In genomic region chr5:76325876-76326491, GRCh38 we compare ENCODE assay signal across 8 cellular contexts.
A peak's percentile ranks its signal among the peaks of the same experiment; 100 is the strongest.
DNase-seq lines count a peak whose midpoint lies in the region; ATAC-seq lines count a peak whose summit lies in the region.

No MANE protein-coding gene starts in this region.

- POLR2A ChIA-PET in activated CD4-positive, alpha-beta T cell treated with anti-CD3 and anti-CD28 coated beads for 36 hours (lab: Charles Lee): no interaction called here
- POLR2A ChIA-PET in activated CD8-positive, alpha-beta T cell treated with anti-CD3 and anti-CD28 coated beads, Interleukin-2, amount 10 ng/mL, durations not matched to agents 7 days and 5 days (lab: Charles Lee): interaction anchor here (0.6 to 3.4 kb wide), 8 partner anchors 9 to 221 kb away, joined by 3 to 22 read pairs (median 4); partner anchors contain the start of gene IQGAP2

- peaks cover 36% of the 10 kb centered on the region for H3K4me1 ChIP-seq in iPS-20b (ENCODE audit: insufficient read depth, low read length)

- H3K36me3 Mint-ChIP-seq in activated CD4-positive, alpha-beta T cell treated with anti-CD3 and anti-CD28 coated beads for 36 hours (ENCODE audit: low read depth): no peaks in the 10 kb centered on the region
- peaks cover 20% of the 10 kb centered on the region for H3K36me3 Mint-ChIP-seq in activated CD8-positive, alpha-beta T cell treated with anti-CD3 and anti-CD28 coated beads, Interleukin-2, amount 10 ng/mL, durations not matched to agents 7 days and 5 days (ENCODE audit: low read depth)

- H3K27ac Mint-ChIP-seq in activated CD4-positive, alpha-beta T cell treated with anti-CD3 and anti-CD28 coated beads for 36 hours: peak overlapping the region; percentile 83
- H3K27ac Mint-ChIP-seq in activated CD8-positive, alpha-beta T cell treated with anti-CD3 and anti-CD28 coated beads, Interleukin-2, amount 10 ng/mL, durations not matched to agents 7 days and 5 days: peak overlapping the region; percentile 91

- no peaks in the 10 kb centered on the region for H3K36me3 ChIP-seq in iPS-20b (ENCODE audit: insufficient read depth, low read depth, low read length)

- H3K9me3 ChIP-seq in iPS-20b (ENCODE audit: insufficient read depth, low read depth, low read length): no peaks in the 10 kb centered on the region

- peak; percentile 82 for ATAC-seq in activated CD4-positive, alpha-beta T cell treated with anti-CD3 and anti-CD28 coated beads for 36 hours
- peak; percentile 94 for ATAC-seq in activated CD8-positive, alpha-beta T cell treated with anti-CD3 and anti-CD28 coated beads, Interleukin-2, amount 10 ng/mL, durations not matched to agents 7 days and 5 days
- ATAC-seq in stimulated activated naive CD8-positive, alpha-beta T cell treated with anti-CD3 and anti-CD28 coated beads, Interleukin-15, Interleukin-2, amounts not matched to agents 100 U/mL and 50 U/mL, for 24 hours: peak; percentile 3

- H3K4me1 Mint-ChIP-seq in activated CD4-positive, alpha-beta T cell treated with anti-CD3 and anti-CD28 coated beads for 36 hours: peaks cover 53% of the 10 kb centered on the region
- H3K4me1 Mint-ChIP-seq in activated CD8-positive, alpha-beta T cell treated with anti-CD3 and anti-CD28 coated beads, Interleukin-2, amount 10 ng/mL, durations not matched to agents 7 days and 5 days (ENCODE audit: low read depth): peaks cover 56% of the 10 kb centered on the region

- peaks cover 7% of the 10 kb centered on the region for H3K9me3 Mint-ChIP-seq in activated CD4-positive, alpha-beta T cell treated with anti-CD3 and anti-CD28 coated beads for 36 hours (ENCODE audit: low read depth)
- peaks cover 9% of the 10 kb centered on the region for H3K9me3 Mint-ChIP-seq in activated CD8-positive, alpha-beta T cell treated with anti-CD3 and anti-CD28 coated beads, Interleukin-2, amount 10 ng/mL, durations not matched to agents 7 days and 5 days (ENCODE audit: insufficient read depth)

- no peak overlapping the region for H3K9ac ChIP-seq in iPS-20b (ENCODE audit: low read depth, low read length)

- intact Hi-C loops in activated CD4-positive, alpha-beta T cell treated with anti-CD3 and anti-CD28 coated beads for 36 hours (cut with DNase I, micrococcal nuclease): no loop called here

- H3K27me3 Mint-ChIP-seq in activated CD4-positive, alpha-beta T cell treated with anti-CD3 and anti-CD28 coated beads for 36 hours: no peaks in the 10 kb centered on the region
- H3K27me3 Mint-ChIP-seq in activated CD8-positive, alpha-beta T cell treated with anti-CD3 and anti-CD28 coated beads, Interleukin-2, amount 10 ng/mL, durations not matched to agents 7 days and 5 days (ENCODE audit: low read depth): peaks cover under 1% of the 10 kb centered on the region

- DNase-seq in activated CD4-positive, alpha-beta T cell treated with anti-CD3 and anti-CD28 coated beads for 36 hours: peak; percentile 32
- DNase-seq in activated CD4-positive, alpha-beta T cell treated with anti-CD3 and anti-CD28 coated beads for 48 hours: no peak
- DNase-seq in activated CD8-positive, alpha-beta T cell treated with anti-CD3 and anti-CD28 coated beads, Interleukin-2, amount 10 ng/mL, durations not matched to agents 7 days and 5 days: peak; percentile 77
- DNase-seq in stimulated activated naive CD8-positive, alpha-beta T cell treated with anti-CD3 and anti-CD28 coated beads, Interleukin-15, Interleukin-2, amounts not matched to agents 100 U/mL and 50 U/mL, for 24 hours: no peak
- DNase-seq in MV-4-11 (lab: John Stamatoyannopoulos, UW): no peak
- no peak for DNase-seq in NCI-H187 (lab: John Stamatoyannopoulos, UW)
- no peak for DNase-seq in KG1 (lab: John Stamatoyannopoulos, UW)

- peak overlapping the region; percentile 61; the same call in 1 of the 2 replicates for H3K4me3 ChIP-seq in iPS-20b (ENCODE audit: low read length)

- CTCF ChIA-PET in activated CD4-positive, alpha-beta T cell treated with anti-CD3 and anti-CD28 coated beads for 36 hours (lab: Charles Lee): interaction anchor here (0.6 to 1.7 kb wide), 8 partner anchors 11 to 989 kb away, joined by 3 to 6 read pairs (median 3); partner anchors contain the start of gene HMGCR
- CTCF ChIA-PET in activated CD8-positive, alpha-beta T cell treated with anti-CD3 and anti-CD28 coated beads, Interleukin-2, amount 10 ng/mL, durations not matched to agents 7 days and 5 days (lab: Charles Lee): interaction anchor here (0.8 to 2.4 kb wide), 16 partner anchors 10 to 413 kb away, joined by 3 to 20 read pairs (median 4); partner anchors contain the start of gene IQGAP2

- H3K4me3 Mint-ChIP-seq in activated CD4-positive, alpha-beta T cell treated with anti-CD3 and anti-CD28 coated beads for 36 hours: peak overlapping the region; percentile 5
- peak overlapping the region; percentile 50 for H3K4me3 Mint-ChIP-seq in activated CD8-positive, alpha-beta T cell treated with anti-CD3 and anti-CD28 coated beads, Interleukin-2, amount 10 ng/mL, durations not matched to agents 7 days and 5 days

- H3K27ac ChIP-seq in iPS-20b (ENCODE audit: low read length): no peak overlapping the region

- H3K27me3 ChIP-seq in iPS-20b (ENCODE audit: insufficient read depth, low read length): peaks cover 6% of the 10 kb centered on the region; the same call in 1 of the 2 replicates

Comparison
In these comparisons a context has a peak if more than half of its experiments do, and no peak if none do; other contexts are left out.
1. DNase-seq: peak in activated CD4-positive, alpha-beta T cell treated with anti-CD3 and anti-CD28 coated beads for 36 hours (single experiment) and activated CD8-positive, alpha-beta T cell treated with anti-CD3 and anti-CD28 coated beads, Interleukin-2, amount 10 ng/mL, durations not matched to agents 7 days and 5 days (single experiment); none in activated CD4-positive, alpha-beta T cell treated with anti-CD3 and anti-CD28 coated beads for 48 hours (single experiment), stimulated activated naive CD8-positive, alpha-beta T cell treated with anti-CD3 and anti-CD28 coated beads, Interleukin-15, Interleukin-2, amounts not matched to agents 100 U/mL and 50 U/mL, for 24 hours (single experiment), MV-4-11 (single experiment), NCI-H187 (0 of 2) and KG1 (single experiment).
2. ATAC-seq: peak in every context shown above with its lines; median percentile 94 in activated CD8-positive, alpha-beta T cell treated with anti-CD3 and anti-CD28 coated beads, Interleukin-2, amount 10 ng/mL, durations not matched to agents 7 days and 5 days; 82 in activated CD4-positive, alpha-beta T cell treated with anti-CD3 and anti-CD28 coated beads for 36 hours; 3 in stimulated activated naive CD8-positive, alpha-beta T cell treated with anti-CD3 and anti-CD28 coated beads, Interleukin-15, Interleukin-2, amounts not matched to agents 100 U/mL and 50 U/mL, for 24 hours.